8 cellular contexts compared by ENCODE assay signal in genomic region chr10:56360967-56361841, GRCh38. TPM values are rescaled to one million over a fixed set of nuclear protein-coding genes. Genes with fewer than 3 reads are reported as not detected.
DNase-seq lines count a peak whose midpoint lies in the region; ATAC-seq and TF ChIP-seq lines count a peak whose summit lies in the region.

ZWINT (minus strand) TSS chr10:56361259; CDS start chr10:56361236, 23 bp downstream.

- ATAC-seq in HG02870 (IDR thresholded peaks at IDR 0.05; ENCODE audit: unreplicated experiment) (peak; percentile 99), heart right ventricle (peak; percentile 100), upper lobe of right lung (peak; percentile 100)

- H3K4me3 ChIP-seq in heart right ventricle (peak within 1 kb of the TSS; percentile 47 to 74 (median 64)), upper lobe of right lung (peak within 1 kb of the TSS; percentile 68)

- DNase-seq in GM13977 (ENCODE audit: low spot score) (peak; percentile 88), NCI-H146 (lab: John Stamatoyannopoulos, UW) (peak; percentile 98), T-helper 1 cell (peak; percentile 80 to 97 (median 87)), heart right ventricle (peak; percentile 95 to 96), posterior cingulate gyrus (peak; percentile 90 to 100 (median 96)), upper lobe of right lung (peak; percentile 97)

- H3K27me3 ChIP-seq in heart right ventricle: no peaks in the 10 kb centered on the region
- H3K27me3 ChIP-seq in upper lobe of right lung: no peaks in the 10 kb centered on the region

- peaks cover 0 to 10% (median 0%) of the 10 kb centered on the region in 9 donors for H3K36me3 ChIP-seq in heart right ventricle
- H3K36me3 ChIP-seq in upper lobe of right lung: no peaks in the 10 kb centered on the region

- 0 to 1% (median 0%) methylated on average over 52 of the region's 52 CpGs for WGBS in adipose tissue, 3 donors
- WGBS in heart right ventricle, 2 donors: 0 to 1% methylated on average over 52 of the region's 52 CpGs

- H3K4me1 ChIP-seq in heart right ventricle: peaks cover 0 to 15% (median 6%) of the 10 kb centered on the region in 9 donors
- H3K4me1 ChIP-seq in upper lobe of right lung: peaks cover 9% of the 10 kb centered on the region

- peak within 1 kb of the TSS; percentile 16 for H3K27ac ChIP-seq in adipose tissue (ENCODE audit: low read depth, low read length)
- H3K27ac ChIP-seq in heart right ventricle: peak within 1 kb of the TSS in 7 of 10 donors; percentile 2 to 69 (median 40)
- H3K27ac ChIP-seq in upper lobe of right lung: peak within 1 kb of the TSS; percentile 76

- H3K9me3 ChIP-seq in heart right ventricle (no peaks in the 10 kb centered on the region), upper lobe of right lung (no peaks in the 10 kb centered on the region)

- no peak for TF ChIP-seq CTCF in GM13977 (IDR thresholded peaks at IDR 0.05; ENCODE audit: extremely low read depth, insufficient read depth, missing control alignments)
- TF ChIP-seq CTCF in heart right ventricle (IDR thresholded peaks at IDR 0.05): no peak
- no peak for TF ChIP-seq CTCF in upper lobe of right lung (IDR thresholded peaks at IDR 0.05)

- intact Hi-C loops in heart right ventricle (cut with DNase I) (no loop called here), posterior cingulate gyrus (cut with DNase I) (no loop called here), upper lobe of right lung (cut with DNase I) (no loop called here)

- in situ Hi-C loops in GM13977 (cut with MboI; ENCODE audit: low pct_unique_long_range_greater_than_20kb, low sequenced_read_pairs, unreplicated experiment): no loop called here

RNA-seq across cellular contexts. Expression of gene ZWINT, which starts in this region (rescaled TPM):
- 1 to 10 TPM; 1.2 to 6.0 (median 3.0) TPM for polyA plus RNA-seq in adipose tissue
- 1 to 10 TPM in 8 of 10 donors, under 1 TPM in 2; 0.61 to 9.0 (median 1.5) TPM for total RNA-seq in heart right ventricle
- 1 to 10 TPM in 1 of 2 donors, under 1 TPM in 1; 0.80 to 1.1 TPM for polyA plus RNA-seq in heart right ventricle
- total RNA-seq in upper lobe of right lung: 3.2 TPM

Comparison
In these comparisons a context has a peak if more than half of its experiments do, and no peak if none do; other contexts are left out.
1. Peak in every context shown above with its lines: DNase-seq, ATAC-seq, H3K4me3 ChIP-seq and H3K27ac ChIP-seq.
2. H3K27ac ChIP-seq: peak in every context shown above with its lines; median percentile 76 in upper lobe of right lung; 40 in heart right ventricle; 16 in adipose tissue.